Comparison of ENCODE assay signal across 20 cellular contexts in the genomic region with DNA sequence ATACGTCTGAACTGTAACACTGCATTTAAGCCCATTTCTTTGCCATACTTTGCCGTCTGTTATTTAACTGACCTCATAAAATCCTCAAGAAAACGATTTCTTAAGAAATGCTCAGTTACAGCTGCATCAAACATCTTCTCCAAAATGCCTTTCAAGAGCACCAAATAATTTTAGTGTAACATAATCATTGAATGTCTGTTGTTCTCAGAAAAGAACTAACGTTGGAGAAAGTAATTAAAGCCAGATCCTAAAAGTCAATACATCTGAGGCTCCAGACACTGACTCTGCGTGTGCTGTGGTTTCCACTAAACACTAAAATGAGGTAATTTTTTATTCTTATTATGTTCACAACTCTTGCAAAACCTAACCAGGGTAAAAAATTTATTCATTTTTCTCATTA.
"Had no signal": no experiment of that assay in that cellular context is flagged by ENCODE, and none has a peak within 500 bp of the region (broad histone marks: within the 10 kb centered on the region; RNA-seq: fewer than 3 reads in every experiment).

No MANE protein-coding gene starts in this region.

- H3K9me3 ChIP-seq: mucosa of descending colon, prostate gland, right atrium auricular region had no signal

- ATAC-seq: activated naive CD4-positive, alpha-beta T cell treated with anti-CD3 and anti-CD28 coated beads, Interleukin-2, amount 50 U/mL, for 72 hours; effector memory CD8-positive, alpha-beta T cell; left ventricle myocardium superior; mucosa of descending colon; stimulated activated naive CD8-positive, alpha-beta T cell treated with anti-CD3 and anti-CD28 coated beads, Interleukin-15, amount 100 ng/mL, for 72 hours had no signal

- H3K4me3 Mint-ChIP-seq: activated T-helper 1 cell treated with anti-CD3 and anti-CD28 coated beads, Interleukin-12 subunit alpha, Interleukin-12 subunit beta, Interleukin-2, Interleukin-4 antibody, amounts not matched to agents 30 ng/mL and 10 ng/mL and 1 ng/mL, durations not matched to agents 14 hours and 24 hours and 36 hours; effector memory CD8-positive, alpha-beta T cell; naive B cell; neural progenitor cell; stimulated activated naive CD8-positive, alpha-beta T cell treated with anti-CD3 and anti-CD28 coated beads, Interleukin-15, amount 100 ng/mL, for 72 hours; type B pancreatic cell had no signal

- H3K27me3 Mint-ChIP-seq: effector memory CD8-positive, alpha-beta T cell; naive B cell; stimulated activated naive CD8-positive, alpha-beta T cell treated with anti-CD3 and anti-CD28 coated beads, Interleukin-15, amount 100 ng/mL, for 72 hours; type B pancreatic cell had no signal

- H3K4me1 Mint-ChIP-seq: naive B cell; neural progenitor cell; stimulated activated naive CD8-positive, alpha-beta T cell treated with anti-CD3 and anti-CD28 coated beads, Interleukin-15, amount 100 ng/mL, for 72 hours had no signal

- H3K27ac Mint-ChIP-seq: activated naive CD4-positive, alpha-beta T cell treated with anti-CD3 and anti-CD28 coated beads, Interleukin-2, amount 50 U/mL, for 72 hours; activated T-helper 1 cell treated with anti-CD3 and anti-CD28 coated beads, Interleukin-12 subunit alpha, Interleukin-12 subunit beta, Interleukin-2, Interleukin-4 antibody, amounts not matched to agents 30 ng/mL and 10 ng/mL and 1 ng/mL, durations not matched to agents 14 hours and 24 hours and 36 hours; effector memory CD8-positive, alpha-beta T cell; naive B cell; neural progenitor cell; stimulated activated naive CD8-positive, alpha-beta T cell treated with anti-CD3 and anti-CD28 coated beads, Interleukin-15, amount 100 ng/mL, for 72 hours; type B pancreatic cell had no signal

- H3K9me3 Mint-ChIP-seq: activated T-helper 1 cell treated with anti-CD3 and anti-CD28 coated beads, Interleukin-12 subunit alpha, Interleukin-12 subunit beta, Interleukin-2, Interleukin-4 antibody, amounts not matched to agents 30 ng/mL and 10 ng/mL and 1 ng/mL, durations not matched to agents 14 hours and 24 hours and 36 hours; neural progenitor cell; type B pancreatic cell had no signal

- DNase-seq: activated CD4-positive, alpha-beta T cell treated with anti-CD3 and anti-CD28 coated beads, Interleukin-2, amount 50 U/mL, for 4 hours; activated gamma-delta T cell treated with Interleukin-2 at 50 U/mL for 16 hours; activated T-cell treated with anti-CD3 and anti-CD28 coated beads for 4 hours; effector memory CD8-positive, alpha-beta T cell; left ventricle myocardium superior; mucosa of descending colon; naive B cell; stimulated activated CD4-positive, alpha-beta T cell treated with anti-CD3 and anti-CD28 coated beads, Interleukin-15, amount 100 ng/mL, for 24 hours; stimulated activated CD4-positive, alpha-beta T cell treated with anti-CD3 and anti-CD28 coated beads, Interleukin-2, amount 100 ng/mL, for 48 hours; stimulated activated naive CD8-positive, alpha-beta T cell treated with anti-CD3 and anti-CD28 coated beads, Interleukin-15, amount 100 ng/mL, for 72 hours; SW 1271; T-helper 2 cell; WERI-Rb-1 had no signal

- H3K27ac ChIP-seq: epithelial cell of prostate, neural progenitor cell, prostate gland, right atrium auricular region, WERI-Rb-1 had no signal

- H3K4me3 ChIP-seq: mucosa of descending colon, neural progenitor cell, prostate gland, right atrium auricular region had no signal

- H3K9ac ChIP-seq: neural progenitor cell had no signal

- H3K36me3 ChIP-seq: neural progenitor cell, prostate gland, right atrium auricular region, WERI-Rb-1 had no signal
